24 cellular contexts compared by ENCODE assay signal in the genomic region with DNA sequence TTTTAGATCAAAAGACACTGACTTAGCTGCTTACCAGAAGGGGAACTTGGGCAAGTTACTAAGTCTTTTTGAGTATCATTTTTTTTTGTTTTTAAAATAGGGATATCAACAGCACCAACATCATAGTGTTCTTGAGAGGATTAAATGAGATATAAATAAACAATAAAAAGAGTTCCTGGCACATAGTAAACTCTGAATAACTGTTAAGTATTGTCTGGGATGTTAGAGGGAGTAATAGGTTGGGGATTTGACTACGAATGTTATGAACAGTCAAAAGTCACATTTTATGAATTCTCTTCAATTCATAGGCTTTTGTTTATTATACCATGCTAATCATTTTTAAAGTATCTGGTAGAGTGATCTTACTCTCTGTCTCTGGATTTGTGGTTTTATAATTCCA.
"Had no signal": no experiment of that assay in that cellular context is flagged by ENCODE, and none has a peak within 500 bp of the region (broad histone marks: within the 10 kb centered on the region; RNA-seq: fewer than 3 reads in every experiment).

No MANE protein-coding gene starts in this region.

- ATAC-seq: Panc1, PC-3, Right ventricle myocardium inferior, SK-N-SH treated with all-trans-retinoic acid at 6 μM for 48 hours had no signal

- H3K27ac ChIP-seq: HL-60, SJCRH30 had no signal

- H3K27me3 ChIP-seq: SJCRH30 had no signal

- H3K4me3 ChIP-seq: SJCRH30 had no signal

- FAIRE-seq: HTR-8/SVneo had no signal

- H3K4me1 ChIP-seq: SJCRH30 had no signal

- DNase-seq: KBM-7, MV-4-11, NCI-H1048, NCI-H1105, NCI-H1417, NCI-H1436 treated with DMSO at 0.1 percent for 48 hours, NCI-H1694, NCI-H187 treated with DMSO at 0.1 percent for 48 hours, NCI-H2029 treated with DMSO at 0.1 percent for 48 hours, NCI-H2171, NCI-H226, NCI-H446, NCI-H510A, NCI-H524 treated with DMSO at 0.1 percent for 48 hours, NCI-H69, NCI-H774, PC-3, SHP77 treated with DMSO at 0.1 percent for 48 hours, SJCRH30 had no signal

- H3K9me3 ChIP-seq: SJCRH30 had no signal
